In the genomic region with DNA sequence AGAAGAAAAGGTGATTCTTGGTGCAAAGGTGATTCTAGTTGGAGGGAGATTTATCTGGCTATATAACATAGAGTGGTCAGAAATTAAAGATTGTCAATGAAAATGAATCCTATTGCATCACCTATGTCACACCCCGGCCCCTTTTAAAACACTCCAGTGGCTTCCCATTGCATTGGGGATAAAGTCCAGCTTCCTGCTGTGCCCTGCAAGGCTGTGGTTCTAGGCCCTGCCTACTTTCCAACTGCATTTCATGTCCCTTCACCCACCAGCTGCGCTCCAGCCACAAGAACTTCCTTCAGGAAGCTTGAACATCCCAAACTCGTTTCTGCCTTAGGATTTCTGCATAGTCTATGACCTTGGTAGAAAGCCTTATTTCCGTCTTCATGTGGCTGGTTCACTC, we compare ENCODE assay signal across 1 cellular context.
TF ChIP-seq lines count a peak whose summit lies in the region.

No MANE protein-coding gene starts in this region.

TF ChIP-seq in HepG2, 621 proteins besides CTCF, POLR2A, EP300 and RAD21 (continued from another document and continues in another):
- 0 out of 2 replicates have a peak, but pooled peaks have one; percentile 25 for TF ChIP-seq ZGPAT (CRISPR knock-in tag; IDR thresholded peaks at IDR 0.05)
- TF ChIP-seq TFE3 (CRISPR knock-in tag; IDR thresholded peaks at IDR 0.05): 0 out of 2 replicates have a peak, but pooled peaks have one; percentile 22
- 0 out of 2 replicates have a peak, but pooled peaks have one; percentile 24 for TF ChIP-seq ZSCAN9 (CRISPR knock-in tag; IDR thresholded peaks at IDR 0.05; ENCODE audit: borderline replicate concordance)
- 0 out of 2 replicates have a peak, but pooled peaks have one; percentile 36 for TF ChIP-seq ATF2 (CRISPR knock-in tag; IDR thresholded peaks at IDR 0.05)
- TF ChIP-seq PPARG (CRISPR knock-in tag; conservative IDR thresholded peaks at IDR 0.05): peak; percentile 59; the same call in 1 of the 2 replicates
- peak; percentile 38; the same call in 1 of the 2 replicates for TF ChIP-seq TFAP4 (IDR thresholded peaks at IDR 0.05; ENCODE audit: borderline replicate concordance, low read depth)
- TF ChIP-seq, protein P1, sequence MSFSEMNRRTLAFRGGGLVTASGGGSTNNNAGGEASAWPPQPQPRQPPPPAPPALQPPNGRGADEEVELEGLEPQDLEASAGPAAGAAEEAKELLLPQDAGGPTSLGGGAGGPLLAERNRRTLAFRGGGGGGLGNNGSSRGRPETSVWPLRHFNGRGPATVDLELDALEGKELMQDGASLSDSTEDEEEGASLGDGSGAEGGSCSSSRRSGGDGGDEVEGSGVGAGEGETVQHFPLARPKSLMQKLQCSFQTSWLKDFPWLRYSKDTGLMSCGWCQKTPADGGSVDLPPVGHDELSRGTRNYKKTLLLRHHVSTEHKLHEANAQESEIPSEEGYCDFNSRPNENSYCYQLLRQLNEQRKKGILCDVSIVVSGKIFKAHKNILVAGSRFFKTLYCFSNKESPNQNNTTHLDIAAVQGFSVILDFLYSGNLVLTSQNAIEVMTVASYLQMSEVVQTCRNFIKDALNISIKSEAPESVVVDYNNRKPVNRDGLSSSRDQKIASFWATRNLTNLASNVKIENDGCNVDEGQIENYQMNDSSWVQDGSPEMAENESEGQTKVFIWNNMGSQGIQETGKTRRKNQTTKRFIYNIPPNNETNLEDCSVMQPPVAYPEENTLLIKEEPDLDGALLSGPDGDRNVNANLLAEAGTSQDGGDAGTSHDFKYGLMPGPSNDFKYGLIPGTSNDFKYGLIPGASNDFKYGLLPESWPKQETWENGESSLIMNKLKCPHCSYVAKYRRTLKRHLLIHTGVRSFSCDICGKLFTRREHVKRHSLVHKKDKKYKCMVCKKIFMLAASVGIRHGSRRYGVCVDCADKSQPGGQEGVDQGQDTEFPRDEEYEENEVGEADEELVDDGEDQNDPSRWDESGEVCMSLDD (CRISPR knock-in tag; IDR thresholded peaks at IDR 0.05; ENCODE audit: borderline replicate concordance): no peak
- TF ChIP-seq HOXA3 (CRISPR knock-in tag; IDR thresholded peaks at IDR 0.05): peak; percentile 46; the same call in 1 of the 2 replicates
- 0 out of 2 replicates have a peak, but pooled peaks have one; percentile 43 for TF ChIP-seq HDAC2 (CRISPR knock-in tag; IDR thresholded peaks at IDR 0.05)
- TF ChIP-seq HCFC1 (IDR thresholded peaks at IDR 0.05; ENCODE audit: low read depth, low read length): no peak
- TF ChIP-seq RCOR2 (CRISPR knock-in tag; IDR thresholded peaks at IDR 0.05): peak; percentile 31; the same call in 1 of the 2 replicates
- TF ChIP-seq ZNF24 (IDR thresholded peaks at IDR 0.05): no peak
- peak; percentile 41; the same call in 1 of the 2 replicates for TF ChIP-seq NCOR1 (IDR thresholded peaks at IDR 0.05; ENCODE audit: borderline replicate concordance, low read length)
- no peak for TF ChIP-seq SP2 (CRISPR knock-in tag; IDR thresholded peaks at IDR 0.05)
- peak; percentile 11; the same call in 1 of the 2 replicates for TF ChIP-seq FOXA3 (CRISPR knock-in tag; IDR thresholded peaks at IDR 0.05)
- TF ChIP-seq ETV5 (CRISPR knock-in tag; IDR thresholded peaks at IDR 0.05; ENCODE audit: borderline replicate concordance): peak; percentile 23; the same call in 1 of the 2 replicates
- TF ChIP-seq ZMYM4 (CRISPR knock-in tag; IDR thresholded peaks at IDR 0.05): peak; percentile 51; the same call in 1 of the 2 replicates
- peak; percentile 46; the same call in 1 of the 2 replicates for TF ChIP-seq KAT7 (CRISPR knock-in tag; IDR thresholded peaks at IDR 0.05; ENCODE audit: borderline replicate concordance)
- TF ChIP-seq KDM6A (CRISPR knock-in tag; IDR thresholded peaks at IDR 0.05; ENCODE audit: low read depth): peak; percentile 44; the same call in 1 of the 2 replicates
- TF ChIP-seq YEATS4 (CRISPR knock-in tag; IDR thresholded peaks at IDR 0.05; ENCODE audit: borderline replicate concordance): peak; percentile 41; the same call in 1 of the 2 replicates
- TF ChIP-seq RXRB (CRISPR knock-in tag; IDR thresholded peaks at IDR 0.05; ENCODE audit: borderline replicate concordance): peak; percentile 42; the same call in 1 of the 2 replicates
- TF ChIP-seq NFRKB (IDR thresholded peaks at IDR 0.05): no peak
- TF ChIP-seq ZNF292 (CRISPR knock-in tag; IDR thresholded peaks at IDR 0.05; ENCODE audit: borderline replicate concordance, low read depth): 0 out of 2 replicates have a peak, but pooled peaks have one; percentile 28
- TF ChIP-seq, protein P2, sequence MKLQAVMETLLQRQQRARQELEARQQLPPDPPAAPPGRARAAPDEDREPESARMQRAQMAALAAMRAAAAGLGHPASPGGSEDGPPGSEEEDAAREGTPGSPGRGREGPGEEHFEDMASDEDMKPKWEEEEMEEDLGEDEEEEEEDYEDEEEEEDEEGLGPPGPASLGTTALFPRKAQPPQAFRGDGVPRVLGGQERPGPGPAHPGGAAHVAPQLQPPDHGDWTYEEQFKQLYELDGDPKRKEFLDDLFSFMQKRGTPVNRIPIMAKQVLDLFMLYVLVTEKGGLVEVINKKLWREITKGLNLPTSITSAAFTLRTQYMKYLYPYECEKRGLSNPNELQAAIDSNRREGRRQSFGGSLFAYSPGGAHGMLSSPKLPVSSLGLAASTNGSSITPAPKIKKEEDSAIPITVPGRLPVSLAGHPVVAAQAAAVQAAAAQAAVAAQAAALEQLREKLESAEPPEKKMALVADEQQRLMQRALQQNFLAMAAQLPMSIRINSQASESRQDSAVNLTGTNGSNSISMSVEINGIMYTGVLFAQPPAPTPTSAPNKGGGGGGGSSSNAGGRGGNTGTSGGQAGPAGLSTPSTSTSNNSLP (IDR thresholded peaks at IDR 0.05; ENCODE audit: low read depth, low read length): no peak
- TF ChIP-seq SOX5 (CRISPR knock-in tag; IDR thresholded peaks at IDR 0.05; ENCODE audit: borderline replicate concordance): peak; percentile 56; the same call in 1 of the 2 replicates
- no peak for TF ChIP-seq RFX5 (IDR thresholded peaks at IDR 0.05; ENCODE audit: low read depth, low read length)
- TF ChIP-seq SAP130 (CRISPR knock-in tag; IDR thresholded peaks at IDR 0.05; ENCODE audit: low read depth): peak; percentile 33; the same call in 1 of the 2 replicates
- TF ChIP-seq ZFX (CRISPR knock-in tag; IDR thresholded peaks at IDR 0.05; ENCODE audit: low read depth): peak; percentile 65
- TF ChIP-seq IRF2 (CRISPR knock-in tag; IDR thresholded peaks at IDR 0.05): peak; percentile 37; the same call in 1 of the 2 replicates
- no peak for TF ChIP-seq HNRNPH1 (optimal IDR thresholded peaks at IDR 0.05; ENCODE audit: low read depth, low read length)
- TF ChIP-seq FOXJ3 (CRISPR knock-in tag; IDR thresholded peaks at IDR 0.05; ENCODE audit: borderline replicate concordance): peak; percentile 44; the same call in 1 of the 2 replicates
- TF ChIP-seq MED1 (CRISPR knock-in tag; IDR thresholded peaks at IDR 0.05): peak; percentile 44; the same call in 1 of the 2 replicates
- TF ChIP-seq ZNF644 (CRISPR knock-in tag; IDR thresholded peaks at IDR 0.05; ENCODE audit: low read depth): peak; percentile 84
- TF ChIP-seq, protein P3, sequence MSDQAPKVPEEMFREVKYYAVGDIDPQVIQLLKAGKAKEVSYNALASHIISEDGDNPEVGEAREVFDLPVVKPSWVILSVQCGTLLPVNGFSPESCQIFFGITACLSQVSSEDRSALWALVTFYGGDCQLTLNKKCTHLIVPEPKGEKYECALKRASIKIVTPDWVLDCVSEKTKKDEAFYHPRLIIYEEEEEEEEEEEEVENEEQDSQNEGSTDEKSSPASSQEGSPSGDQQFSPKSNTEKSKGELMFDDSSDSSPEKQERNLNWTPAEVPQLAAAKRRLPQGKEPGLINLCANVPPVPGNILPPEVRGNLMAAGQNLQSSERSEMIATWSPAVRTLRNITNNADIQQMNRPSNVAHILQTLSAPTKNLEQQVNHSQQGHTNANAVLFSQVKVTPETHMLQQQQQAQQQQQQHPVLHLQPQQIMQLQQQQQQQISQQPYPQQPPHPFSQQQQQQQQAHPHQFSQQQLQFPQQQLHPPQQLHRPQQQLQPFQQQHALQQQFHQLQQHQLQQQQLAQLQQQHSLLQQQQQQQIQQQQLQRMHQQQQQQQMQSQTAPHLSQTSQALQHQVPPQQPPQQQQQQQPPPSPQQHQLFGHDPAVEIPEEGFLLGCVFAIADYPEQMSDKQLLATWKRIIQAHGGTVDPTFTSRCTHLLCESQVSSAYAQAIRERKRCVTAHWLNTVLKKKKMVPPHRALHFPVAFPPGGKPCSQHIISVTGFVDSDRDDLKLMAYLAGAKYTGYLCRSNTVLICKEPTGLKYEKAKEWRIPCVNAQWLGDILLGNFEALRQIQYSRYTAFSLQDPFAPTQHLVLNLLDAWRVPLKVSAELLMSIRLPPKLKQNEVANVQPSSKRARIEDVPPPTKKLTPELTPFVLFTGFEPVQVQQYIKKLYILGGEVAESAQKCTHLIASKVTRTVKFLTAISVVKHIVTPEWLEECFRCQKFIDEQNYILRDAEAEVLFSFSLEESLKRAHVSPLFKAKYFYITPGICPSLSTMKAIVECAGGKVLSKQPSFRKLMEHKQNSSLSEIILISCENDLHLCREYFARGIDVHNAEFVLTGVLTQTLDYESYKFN (CRISPR knock-in tag; conservative IDR thresholded peaks at IDR 0.05): peak; percentile 62; the same call in 1 of the 2 replicates
- TF ChIP-seq ZMYM3 (CRISPR knock-in tag; IDR thresholded peaks at IDR 0.05): peak; percentile 33; the same call in 1 of the 2 replicates
- TF ChIP-seq, protein P4, sequence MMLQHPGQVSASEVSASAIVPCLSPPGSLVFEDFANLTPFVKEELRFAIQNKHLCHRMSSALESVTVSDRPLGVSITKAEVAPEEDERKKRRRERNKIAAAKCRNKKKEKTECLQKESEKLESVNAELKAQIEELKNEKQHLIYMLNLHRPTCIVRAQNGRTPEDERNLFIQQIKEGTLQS (CRISPR knock-in tag; IDR thresholded peaks at IDR 0.05): peak; percentile 63; the same call in 1 of the 2 replicates
- TF ChIP-seq, protein P5, sequence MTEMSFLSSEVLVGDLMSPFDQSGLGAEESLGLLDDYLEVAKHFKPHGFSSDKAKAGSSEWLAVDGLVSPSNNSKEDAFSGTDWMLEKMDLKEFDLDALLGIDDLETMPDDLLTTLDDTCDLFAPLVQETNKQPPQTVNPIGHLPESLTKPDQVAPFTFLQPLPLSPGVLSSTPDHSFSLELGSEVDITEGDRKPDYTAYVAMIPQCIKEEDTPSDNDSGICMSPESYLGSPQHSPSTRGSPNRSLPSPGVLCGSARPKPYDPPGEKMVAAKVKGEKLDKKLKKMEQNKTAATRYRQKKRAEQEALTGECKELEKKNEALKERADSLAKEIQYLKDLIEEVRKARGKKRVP (CRISPR knock-in tag; IDR thresholded peaks at IDR 0.05): peak in 1 of 2 experiments; percentile 88; a peak in 2 of 4 replicates
- peak; percentile 46; the same call in 1 of the 2 replicates for TF ChIP-seq BCL6 (CRISPR knock-in tag; IDR thresholded peaks at IDR 0.05)
- TF ChIP-seq NCOA2 (CRISPR knock-in tag; IDR thresholded peaks at IDR 0.05): 0 out of 2 replicates have a peak, but pooled peaks have one; percentile 16
- TF ChIP-seq KLF6 (CRISPR knock-in tag; IDR thresholded peaks at IDR 0.05): 0 out of 2 replicates have a peak, but pooled peaks have one; percentile 34
- peak; percentile 34; the same call in 1 of the 2 replicates for TF ChIP-seq ZFY (CRISPR knock-in tag; IDR thresholded peaks at IDR 0.05)
